ENCODE assay signal across 14 cellular contexts in the genomic region with DNA sequence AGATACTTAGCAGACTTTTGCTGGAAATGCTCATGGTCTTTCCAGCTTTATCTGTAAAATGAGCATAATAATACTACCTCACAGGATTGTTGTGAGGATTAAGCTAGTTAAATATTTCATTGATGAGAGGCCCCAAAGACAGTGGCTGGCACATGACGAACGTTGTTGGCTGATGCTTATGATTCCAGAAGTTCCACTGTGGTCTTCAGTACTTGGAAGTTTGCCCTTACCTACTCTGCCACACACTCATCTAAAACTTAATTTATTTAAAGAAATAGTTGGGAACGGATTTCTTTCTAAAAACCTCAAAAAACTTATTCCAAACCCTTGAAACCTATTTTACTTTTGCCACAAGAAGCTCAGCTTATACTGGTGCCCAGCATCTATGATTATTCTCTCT.
DNase-seq lines count a peak whose midpoint lies in the region; ATAC-seq, FAIRE-seq and TF ChIP-seq lines count a peak whose summit lies in the region.
"Had no signal": no experiment of that assay in that cellular context is flagged by ENCODE, and none has a peak within 500 bp of the region (broad histone marks: within the 10 kb centered on the region; RNA-seq: fewer than 3 reads in every experiment).

No MANE protein-coding gene starts in this region.

- TF ChIP-seq CTCF in foreskin keratinocyte (conservative IDR thresholded peaks at IDR 0.05) (no peak), heart left ventricle (IDR thresholded peaks at IDR 0.05) (no peak)

- WGBS in heart left ventricle, 4 donors = 46 to 57% (median 54%) methylated on average over 3 of the region's 3 CpGs

- H3K36me3 ChIP-seq in skeletal muscle tissue (ENCODE audit: control insufficient read depth in 3 of 3, insufficient read depth in 3 of 3, low read length in 3 of 3) (no peaks in the 10 kb centered on the region), heart left ventricle (peaks cover 0 to 21% (median 6%) of the 10 kb centered on the region in 9 donors)

- DNase-seq in EH (ENCODE audit: low read depth) (peak; percentile 91), foreskin keratinocyte (no peak), HTR-8/SVneo (ENCODE audit: insufficient read length, low spot score) (no peak), HPDE6-E6E7 (ENCODE audit: extremely low spot score) (no peak), heart left ventricle (no peak), DMS153 (lab: John Stamatoyannopoulos, UW) (no peak)
- DNase-seq in activated naive CD8-positive, alpha-beta T cell treated with anti-CD3 and anti-CD28 coated beads for 36 hours = no peak
- DNase-seq: activated CD4-positive, CD25-positive, alpha-beta regulatory T cell treated with anti-CD3 and anti-CD28 coated beads, Interleukin-2, amount 50 U/mL, for 72 hours; activated naive CD4-positive, alpha-beta T cell treated with Interleukin-2 at 50 U/mL for 16 hours; effector memory CD4-positive, alpha-beta T cell; naive thymus-derived CD8-positive, alpha-beta T cell; stimulated activated naive CD4-positive, alpha-beta T cell had no signal

- ATAC-seq in foreskin keratinocyte = peak; percentile 25
- no peak for ATAC-seq in heart left ventricle
- ATAC-seq: naive thymus-derived CD8-positive, alpha-beta T cell had no signal

- peak overlapping the region; percentile 99 for H3K27ac Mint-ChIP-seq in activated naive CD8-positive, alpha-beta T cell treated with anti-CD3 and anti-CD28 coated beads for 36 hours

- no peak overlapping the region for H3K4me3 Mint-ChIP-seq in activated naive CD8-positive, alpha-beta T cell treated with anti-CD3 and anti-CD28 coated beads for 36 hours

- no peak for TF ChIP-seq POLR2A in heart left ventricle (IDR thresholded peaks at IDR 0.05)

- peaks cover 79% of the 10 kb centered on the region for H3K36me3 Mint-ChIP-seq in activated naive CD8-positive, alpha-beta T cell treated with anti-CD3 and anti-CD28 coated beads for 36 hours

- H3K27me3 ChIP-seq in foreskin keratinocyte = no peaks in the 10 kb centered on the region
- H3K27me3 ChIP-seq in skeletal muscle tissue (ENCODE audit: control insufficient read depth in 3 of 3, insufficient read depth in 3 of 3, low read length in 3 of 3) = no peaks in the 10 kb centered on the region
- H3K27me3 ChIP-seq in heart left ventricle = no peaks in the 10 kb centered on the region

- H3K4me3 ChIP-seq in skeletal muscle tissue (ENCODE audit: low read length in 3 of 3) = no peak overlapping the region
- no peak overlapping the region for H3K4me3 ChIP-seq in heart left ventricle

- H3K4me1 ChIP-seq in foreskin keratinocyte = peaks cover 6% of the 10 kb centered on the region
- peaks cover 53 to 59% (median 58%) of the 10 kb centered on the region in 3 donors for H3K4me1 ChIP-seq in skeletal muscle tissue (ENCODE audit: control insufficient read depth in 3 of 3, insufficient read depth in 3 of 3, low read length in 3 of 3)
- peaks cover 12 to 70% (median 54%) of the 10 kb centered on the region in 12 donors for H3K4me1 ChIP-seq in heart left ventricle

- H3K27ac ChIP-seq in foreskin keratinocyte (no peak overlapping the region), skeletal muscle tissue (ENCODE audit: low read depth, low read length) (peak overlapping the region; percentile 76), heart left ventricle (peak overlapping the region in 3 of 12 donors; percentile 41 to 86 (median 79))

- peaks cover 86% of the 10 kb centered on the region for H3K4me1 Mint-ChIP-seq in activated naive CD8-positive, alpha-beta T cell treated with anti-CD3 and anti-CD28 coated beads for 36 hours

- no peak overlapping the region for H3K9ac ChIP-seq in skeletal muscle tissue (ENCODE audit: low read depth in 1 of 3, low read length in 3 of 3)

- H3K27me3 Mint-ChIP-seq in activated naive CD8-positive, alpha-beta T cell treated with anti-CD3 and anti-CD28 coated beads for 36 hours = no peaks in the 10 kb centered on the region
- H3K27me3 Mint-ChIP-seq: naive thymus-derived CD8-positive, alpha-beta T cell had no signal

- no peaks in the 10 kb centered on the region for H3K9me3 ChIP-seq in skeletal muscle tissue (ENCODE audit: control insufficient read depth in 3 of 3, low read length in 3 of 3)
- no peaks in the 10 kb centered on the region for H3K9me3 ChIP-seq in heart left ventricle

- intact Hi-C loops in heart left ventricle (cut with DNase I) = no loop called here

- peaks cover 14% of the 10 kb centered on the region for H3K9me3 Mint-ChIP-seq in activated naive CD8-positive, alpha-beta T cell treated with anti-CD3 and anti-CD28 coated beads for 36 hours
- H3K9me3 Mint-ChIP-seq: naive thymus-derived CD8-positive, alpha-beta T cell had no signal

- no peak for FAIRE-seq in HTR-8/SVneo (lab: Jason Lieb, UNC)
- FAIRE-seq: GM12892 had no signal
